ENCODE assay signal across 8 cellular contexts in genomic region chr3:43288366-43288765, GRCh38. TPM values are rescaled to one million over a fixed set of nuclear protein-coding genes. Genes with fewer than 3 reads are reported as not detected.
DNase-seq lines count a peak whose midpoint lies in the region; ATAC-seq, FAIRE-seq and TF ChIP-seq lines count a peak whose summit lies in the region.

No MANE protein-coding gene starts in this region.

- H3K79me2 ChIP-seq in keratinocyte (ENCODE audit: control insufficient read depth, insufficient read depth, low read length), result peaks cover 65% of the 10 kb centered on the region

- dilution Hi-C loops in keratinocyte (cut with MboI; ENCODE audit: extremely low pct_ligation_motif_present, low sequenced_read_pairs), result no loop called here

- no peak overlapping the region for H2AFZ ChIP-seq in keratinocyte (ENCODE audit: control insufficient read depth, low read length)

- peak; percentile 5 for FAIRE-seq in keratinocyte (lab: Jason Lieb, UNC)

- H3K36me3 Mint-ChIP-seq in activated CD8-positive, alpha-beta memory T cell treated with anti-CD3 and anti-CD28 coated beads, Interleukin-2, amount 10 ng/mL, durations not matched to agents 7 days and 5 days, result peaks cover 26% of the 10 kb centered on the region
- H3K36me3 Mint-ChIP-seq in activated T-helper 2 cell treated with anti-CD3 and anti-CD28 coated beads, Interferon-gamma antibody, Interleukin-2, Interleukin-4, amounts not matched to agents 10 μg/mL and 5 μg/mL and 100 μg/mL, durations not matched to agents 14 hours and 24 hours and 36 hours (ENCODE audit: low read depth), result peaks cover 33% of the 10 kb centered on the region

- CTCF ChIA-PET in activated CD8-positive, alpha-beta memory T cell treated with anti-CD3 and anti-CD28 coated beads, Interleukin-2, amount 10 ng/mL, durations not matched to agents 7 days and 5 days (lab: Charles Lee), result interaction anchor here (4.7 kb wide), 1 partner anchor 12 kb away, joined by 21 read pairs; no protein-coding TSS in a partner anchor

- no peaks in the 10 kb centered on the region for H3K9me3 Mint-ChIP-seq in activated CD8-positive, alpha-beta memory T cell treated with anti-CD3 and anti-CD28 coated beads, Interleukin-2, amount 10 ng/mL, durations not matched to agents 7 days and 5 days (ENCODE audit: low read depth)
- no peaks in the 10 kb centered on the region for H3K9me3 Mint-ChIP-seq in activated T-helper 2 cell treated with anti-CD3 and anti-CD28 coated beads, Interferon-gamma antibody, Interleukin-2, Interleukin-4, amounts not matched to agents 10 μg/mL and 5 μg/mL and 100 μg/mL, durations not matched to agents 14 hours and 24 hours and 36 hours

- H3K4me3 Mint-ChIP-seq in activated CD8-positive, alpha-beta memory T cell treated with anti-CD3 and anti-CD28 coated beads, Interleukin-2, amount 10 ng/mL, durations not matched to agents 7 days and 5 days, result peak overlapping the region; percentile 99
- H3K4me3 Mint-ChIP-seq in activated T-helper 2 cell treated with anti-CD3 and anti-CD28 coated beads, Interferon-gamma antibody, Interleukin-2, Interleukin-4, amounts not matched to agents 10 μg/mL and 5 μg/mL and 100 μg/mL, durations not matched to agents 14 hours and 24 hours and 36 hours (ENCODE audit: low read depth), result peak overlapping the region; percentile 89

- intact Hi-C loops in activated T-helper 2 cell treated with anti-CD3 and anti-CD28 coated beads, Interferon-gamma antibody, Interleukin-2, Interleukin-4, amounts not matched to agents 10 μg/mL and 5 μg/mL and 100 μg/mL, durations not matched to agents 14 hours and 24 hours and 36 hours (cut with micrococcal nuclease), result loop anchor here (1.0 to 5.0 kb wide), 5 partner anchors 8 to 1474 kb away; partner anchors contain the start of genes HIGD1A, KIAA1143 and KIF15

- H3K9me1 ChIP-seq in keratinocyte (ENCODE audit: control insufficient read depth, extremely low read depth, insufficient read depth, low read length), result peaks cover 5% of the 10 kb centered on the region

- 9% methylated on average over 2 of the region's 2 CpGs for WGBS in suprapubic skin

- H3K9me3 ChIP-seq in keratinocyte (ENCODE audit: control insufficient read depth, low read depth, low read length), result no peaks in the 10 kb centered on the region
- H3K9me3 ChIP-seq in suprapubic skin, result no peaks in the 10 kb centered on the region

- H3K36me3 ChIP-seq in keratinocyte (ENCODE audit: control insufficient read depth in 2 of 2, extremely low read depth in 1 of 2, insufficient read depth in 2 of 2, low read length in 2 of 2) (peaks cover 0 to 8% of the 10 kb centered on the region in 2 experiments), suprapubic skin (no peaks in the 10 kb centered on the region)

- peak overlapping the region; percentile 97 for H3K27ac Mint-ChIP-seq in activated CD8-positive, alpha-beta memory T cell treated with anti-CD3 and anti-CD28 coated beads, Interleukin-2, amount 10 ng/mL, durations not matched to agents 7 days and 5 days
- H3K27ac Mint-ChIP-seq in activated T-helper 2 cell treated with anti-CD3 and anti-CD28 coated beads, Interferon-gamma antibody, Interleukin-2, Interleukin-4, amounts not matched to agents 10 μg/mL and 5 μg/mL and 100 μg/mL, durations not matched to agents 14 hours and 24 hours and 36 hours, result peak overlapping the region; percentile 82

- H3K4me1 Mint-ChIP-seq in activated CD8-positive, alpha-beta memory T cell treated with anti-CD3 and anti-CD28 coated beads, Interleukin-2, amount 10 ng/mL, durations not matched to agents 7 days and 5 days, result peaks cover 53% of the 10 kb centered on the region
- peaks cover 53% of the 10 kb centered on the region for H3K4me1 Mint-ChIP-seq in activated T-helper 2 cell treated with anti-CD3 and anti-CD28 coated beads, Interferon-gamma antibody, Interleukin-2, Interleukin-4, amounts not matched to agents 10 μg/mL and 5 μg/mL and 100 μg/mL, durations not matched to agents 14 hours and 24 hours and 36 hours (ENCODE audit: low read depth)

- H3K9ac ChIP-seq in keratinocyte (ENCODE audit: control insufficient read depth, extremely low read depth, insufficient read depth, low read length), result peak overlapping the region; percentile 51

- peak overlapping the region; percentile 97 for H3K4me2 ChIP-seq in keratinocyte (ENCODE audit: control insufficient read depth, extremely low read depth, insufficient read depth, low read depth, low read length)

- H3K27ac ChIP-seq in keratinocyte (ENCODE audit: control insufficient read depth, insufficient read depth, low read length) (peak overlapping the region; percentile 55), suprapubic skin (peak overlapping the region; percentile 98)

- H3K4me1 ChIP-seq in keratinocyte (ENCODE audit: control insufficient read depth, extremely low read depth, insufficient read depth, low read length) (peaks cover 49% of the 10 kb centered on the region), suprapubic skin (peaks cover 76% of the 10 kb centered on the region)

- no peak for TF ChIP-seq EP300 in suprapubic skin (IDR thresholded peaks at IDR 0.05)

- H3K4me3 ChIP-seq in keratinocyte (ENCODE audit: control insufficient read depth in 2 of 3, extremely low read depth in 1 of 3, insufficient read depth in 2 of 3, low read depth in 1 of 3, low read length in 3 of 3), result peak overlapping the region; percentile 68 to 81 (median 73)
- peak overlapping the region; percentile 68 for H3K4me3 ChIP-seq in suprapubic skin

- H3K27me3 ChIP-seq in keratinocyte (ENCODE audit: control insufficient read depth, extremely low read depth, insufficient read depth, low read length) (no peaks in the 10 kb centered on the region), suprapubic skin (no peaks in the 10 kb centered on the region)

- TF ChIP-seq CTCF in keratinocyte (optimal IDR thresholded peaks at IDR 0.05 in 1 of 3, IDR thresholded peaks at IDR 0.05 in 1 of 3, conservative IDR thresholded peaks at IDR 0.05 in 1 of 3; ENCODE audit: extremely low read depth in 1 of 3, insufficient read depth in 2 of 3, low read length in 3 of 3) (no peak), suprapubic skin (IDR thresholded peaks at IDR 0.05) (no peak)

- no peak for TF ChIP-seq POLR2A in suprapubic skin (IDR thresholded peaks at IDR 0.05)

- H4K20me1 ChIP-seq in keratinocyte (ENCODE audit: control insufficient read depth, extremely low read depth, insufficient read depth, low read length), result peaks cover 3% of the 10 kb centered on the region

- peak; percentile 40 for ATAC-seq in activated CD8-positive, alpha-beta memory T cell treated with anti-CD3 and anti-CD28 coated beads, Interleukin-2, amount 10 ng/mL, durations not matched to agents 7 days and 5 days

- H3K27me3 Mint-ChIP-seq in activated CD8-positive, alpha-beta memory T cell treated with anti-CD3 and anti-CD28 coated beads, Interleukin-2, amount 10 ng/mL, durations not matched to agents 7 days and 5 days, result peaks cover 2% of the 10 kb centered on the region
- peaks cover 2% of the 10 kb centered on the region for H3K27me3 Mint-ChIP-seq in activated T-helper 2 cell treated with anti-CD3 and anti-CD28 coated beads, Interferon-gamma antibody, Interleukin-2, Interleukin-4, amounts not matched to agents 10 μg/mL and 5 μg/mL and 100 μg/mL, durations not matched to agents 14 hours and 24 hours and 36 hours (ENCODE audit: low read depth)

- no peak for DNase-seq in activated CD8-positive, alpha-beta memory T cell treated with anti-CD3 and anti-CD28 coated beads, Interleukin-2, amount 10 ng/mL, durations not matched to agents 7 days and 5 days
- DNase-seq in activated CD8-positive, alpha-beta memory T cell treated with anti-CD3 and anti-CD28 coated beads, Interleukin-2, amount 50 U/mL, for 48 hours, result no peak
- DNase-seq in HT1080 (ENCODE audit: low read depth) (peak; percentile 38), keratinocyte (ENCODE audit: low read depth, low spot score) (no peak), suprapubic skin (ENCODE audit: low spot score in 2 of 2) (no peak), inferior parietal cortex (ENCODE audit: extremely low spot score) (no peak)
- DNase-seq in activated T-helper 2 cell treated with anti-CD3 and anti-CD28 coated beads, Interferon-gamma antibody, Interleukin-2, Interleukin-4, amounts not matched to agents 10 μg/mL and 5 μg/mL and 100 μg/mL, durations not matched to agents 14 hours and 24 hours and 36 hours (ENCODE audit: low spot score), result no peak
- DNase-seq in stimulated activated CD4-positive, alpha-beta T cell treated with anti-CD3 and anti-CD28 coated beads, Interleukin-12 subunit alpha, Interleukin-12 subunit beta, amount 100 ng/mL, for 4 hours, result no peak

RNA-seq across cellular contexts. Expression of gene SNRK, which starts 2.0 kb away (rescaled TPM):
- 10 to 100 TPM; 47.7 to 57.2 TPM for total RNA-seq in activated CD8-positive, alpha-beta memory T cell treated with anti-CD3 and anti-CD28 coated beads, Interleukin-2, amount 10 ng/mL, durations not matched to agents 7 days and 5 days
- 13.7 and 15.2 TPM in 2 replicates for total RNA-seq in HT1080 (2014; rRNA removed; shearing (Covaris generic))
- polyA plus RNA-seq in HT1080 (2015; cell fraction: cytosol; rRNA removed), result 8.9 and 12.2 TPM in 2 replicates
- 17.5 and 18.7 TPM in 2 replicates for polyA plus RNA-seq in HT1080 (2015; cell fraction: nucleus; rRNA removed)
- total RNA-seq in activated T-helper 2 cell treated with anti-CD3 and anti-CD28 coated beads, Interferon-gamma antibody, Interleukin-2, Interleukin-4, amounts not matched to agents 10 μg/mL and 5 μg/mL and 100 μg/mL, durations not matched to agents 14 hours and 24 hours and 36 hours, result 28.0 and 28.7 TPM in 2 replicates
- polyA plus RNA-seq in keratinocyte, result 9.4 to 15.7 TPM (median 11.5 TPM) in 3 replicates
- 9.4 TPM for polyA plus RNA-seq in keratinocyte (2011; ENCODE audit: low read depth)
- 6.0 and 8.6 TPM in 2 replicates for polyA plus RNA-seq in keratinocyte (2011; cell fraction: cytosol; rRNA removed)
- 15.5 and 16.8 TPM in 2 replicates for polyA plus RNA-seq in keratinocyte (2011; cell fraction: nucleus; rRNA removed)
- polyA plus RNA-seq in keratinocyte (2012; ENCODE audit: low replicate concordance), result 10.1 and 13.6 TPM in 2 replicates
- 34.0 to 53.3 TPM (median 37.1 TPM) in 3 replicates for polyA minus RNA-seq in keratinocyte
- polyA minus RNA-seq in keratinocyte (2011; cell fraction: cytosol; rRNA and poly(A)+ RNA removed), result 23.0 TPM
- 18.5 and 37.1 TPM in 2 replicates for polyA minus RNA-seq in keratinocyte (2011; cell fraction: nucleus; rRNA and poly(A)+ RNA removed)
- total RNA-seq in suprapubic skin, result 100 to 1,000 TPM; 107 to 213 (median 177) TPM
